Comparison of ENCODE assay signal across 15 cellular contexts in the genomic region with DNA sequence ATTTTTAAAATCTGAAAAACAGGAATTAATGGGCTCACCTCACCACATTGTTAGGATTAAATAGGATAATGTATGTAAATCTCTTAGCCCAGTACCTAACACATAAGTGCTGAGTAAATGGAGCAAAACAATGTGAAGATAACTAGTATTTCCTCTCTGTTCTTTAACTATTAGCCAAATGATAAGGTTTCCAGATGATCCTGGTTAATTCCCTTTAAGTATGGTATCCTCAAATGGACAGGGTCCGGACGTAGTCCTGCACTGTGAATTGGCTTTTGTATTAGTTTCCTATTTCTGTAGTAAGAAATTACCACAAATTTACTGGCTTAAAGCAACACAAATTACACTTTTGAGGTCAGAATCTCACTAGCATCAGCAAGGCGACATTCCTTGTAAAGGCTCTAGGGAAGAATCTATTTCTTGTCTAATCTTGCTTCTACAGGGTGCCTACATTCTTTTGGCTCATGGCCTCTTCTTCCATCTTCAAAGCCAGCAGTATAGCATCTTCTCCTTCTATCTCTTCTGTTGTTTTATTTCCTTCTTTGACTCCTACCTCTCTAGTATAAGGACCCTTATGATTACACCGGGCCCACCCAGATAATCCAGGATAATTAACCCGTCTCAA. TPM values are rescaled to one million over a fixed set of nuclear protein-coding genes. Genes with fewer than 3 reads are reported as not detected.
DNase-seq lines count a peak whose midpoint lies in the region; ATAC-seq and TF ChIP-seq lines count a peak whose summit lies in the region.
"Had no signal": no experiment of that assay in that cellular context is flagged by ENCODE, and none has a peak within 500 bp of the region (broad histone marks: within the 10 kb centered on the region; RNA-seq: fewer than 3 reads in every experiment).

No MANE protein-coding gene starts in this region.

- intact Hi-C loops in Right ventricle myocardium superior (cut with DNase I) = no loop called here
- intact Hi-C loops in left ventricle myocardium inferior (cut with micrococcal nuclease) = no loop called here
- intact Hi-C loops in posterior vena cava (cut with DNase I) = no loop called here

- no peak for TF ChIP-seq CTCF in left ventricle myocardium inferior (IDR thresholded peaks at IDR 0.05; ENCODE audit: borderline replicate concordance)
- TF ChIP-seq CTCF in type B pancreatic cell (conservative IDR thresholded peaks at IDR 0.05) = no peak

- H3K4me3 Mint-ChIP-seq in type B pancreatic cell = no peak overlapping the region
- H3K4me3 Mint-ChIP-seq: activated T-cell treated with anti-CD3 and anti-CD28 coated beads, Interleukin-2, amount 50 U/mL, for 4 hours had no signal

- H3K4me3 ChIP-seq in left ventricle myocardium inferior = no peak overlapping the region
- H3K4me3 ChIP-seq: lung, vagina had no signal

- H3K27me3 ChIP-seq in left ventricle myocardium inferior (ENCODE audit: low read depth) = no peaks in the 10 kb centered on the region
- H3K27me3 ChIP-seq: vagina had no signal

- H3K27me3 Mint-ChIP-seq in type B pancreatic cell = no peaks in the 10 kb centered on the region

- peaks cover 2% of the 10 kb centered on the region for H3K36me3 Mint-ChIP-seq in type B pancreatic cell

- no peak for TF ChIP-seq POLR2A in erythroblast (IDR thresholded peaks at IDR 0.05; ENCODE audit: low read length)

- H3K4me1 Mint-ChIP-seq in type B pancreatic cell (ENCODE audit: unreplicated experiment) = peaks cover 28% of the 10 kb centered on the region

- H3K36me3 ChIP-seq in left ventricle myocardium inferior = no peaks in the 10 kb centered on the region
- H3K36me3 ChIP-seq: vagina had no signal

- peaks cover 69% of the 10 kb centered on the region for H3K4me1 ChIP-seq in left ventricle myocardium inferior

- no peaks in the 10 kb centered on the region for H3K9me3 ChIP-seq in left ventricle myocardium inferior (replicated peaks)
- H3K9me3 ChIP-seq: vagina had no signal

- no peak overlapping the region for H3K27ac ChIP-seq in left ventricle myocardium inferior (replicated peaks)
- H3K27ac ChIP-seq: vagina had no signal

- H3K9me3 Mint-ChIP-seq in type B pancreatic cell = no peaks in the 10 kb centered on the region
- H3K9me3 Mint-ChIP-seq: activated T-cell treated with anti-CD3 and anti-CD28 coated beads, Interleukin-2, amount 50 U/mL, for 4 hours had no signal

- H3K27ac Mint-ChIP-seq in type B pancreatic cell = peak overlapping the region; percentile 17

- ATAC-seq in Right ventricle myocardium superior (ENCODE audit: poor library complexity) = peak; percentile 30
- no peak for ATAC-seq in HG02973 (IDR thresholded peaks at IDR 0.05; ENCODE audit: unreplicated experiment)
- ATAC-seq: HepG2 had no signal

- DNase-seq in Right ventricle myocardium superior (no peak), left ventricle myocardium inferior (no peak), OCI-M1 (lab: John Stamatoyannopoulos, UW) (peak; percentile 51), erythroblast (lab: John Stamatoyannopoulos, UW) (peak; percentile 16 to 46), type B pancreatic cell (ENCODE audit: extremely low spot score, unreplicated experiment) (no peak), posterior vena cava (ENCODE audit: low spot score) (no peak)
- no peak for DNase-seq in effector CD4-positive, alpha-beta T cell
- DNase-seq: activated CD4-positive, alpha-beta T cell treated with anti-CD3 and anti-CD28 coated beads, Interleukin-2, amount 50 U/mL, for 4 hours; activated T-cell treated with anti-CD3 and anti-CD28 coated beads, Interleukin-2, amount 50 U/mL, for 4 hours; anterior cingulate cortex; NCI-H2029 had no signal

RNA-seq across cellular contexts. Expression of gene SCAF4, which starts 17.1 kb away (rescaled TPM):
- total RNA-seq in Right ventricle myocardium superior = 15.4 TPM
- total RNA-seq in left ventricle myocardium inferior = 15.3 TPM
- total RNA-seq in type B pancreatic cell (ENCODE audit: low replicate concordance) = 38.8 and 53.2 TPM in 2 replicates
- total RNA-seq in posterior vena cava = 10 to 100 TPM; 22.3 to 26.4 TPM

RNA-seq across cellular contexts. Expression of gene SOD1, which starts 55.4 kb away (rescaled TPM):
- 445 TPM for total RNA-seq in Right ventricle myocardium superior
- total RNA-seq in left ventricle myocardium inferior = 421 TPM
- total RNA-seq in type B pancreatic cell (ENCODE audit: low replicate concordance) = 171 and 232 TPM in 2 replicates
- total RNA-seq in posterior vena cava = 100 to 1,000 TPM; 164 to 183 TPM

Comparison
In these comparisons a context has a peak if more than half of its experiments do, and no peak if none do; other contexts are left out.
1. DNase-seq: peak in OCI-M1 (single experiment) and erythroblast (2 of 2); none in Right ventricle myocardium superior (single experiment), left ventricle myocardium inferior (single experiment), type B pancreatic cell (single experiment), effector CD4-positive, alpha-beta T cell (single experiment) and posterior vena cava (single experiment).